Comparison of ENCODE assay signal across 18 cellular contexts in genomic region chr18:25076980-25077780, GRCh38.
DNase-seq lines count a peak whose midpoint lies in the region; ATAC-seq and TF ChIP-seq lines count a peak whose summit lies in the region.
"Had no signal": no experiment of that assay in that cellular context is flagged by ENCODE, and none has a peak within 500 bp of the region (broad histone marks: within the 10 kb centered on the region; RNA-seq: fewer than 3 reads in every experiment).

No MANE protein-coding gene starts in this region.

- H3K4me3 ChIP-seq in upper lobe of right lung, result no peak overlapping the region
- H3K4me3 ChIP-seq: ovary had no signal

- CTCF ChIA-PET in activated CD4-positive, alpha-beta T cell treated with anti-CD3 and anti-CD28 coated beads for 36 hours (lab: Charles Lee), result no interaction called here

- H3K9me3 Mint-ChIP-seq in endothelial cell (ENCODE audit: unreplicated experiment), result no peaks in the 10 kb centered on the region
- no peaks in the 10 kb centered on the region for H3K9me3 Mint-ChIP-seq in nephron progenitor cell
- no peaks in the 10 kb centered on the region for H3K9me3 Mint-ChIP-seq in activated CD4-positive, alpha-beta T cell treated with anti-CD3 and anti-CD28 coated beads for 36 hours (ENCODE audit: low read depth)
- H3K9me3 Mint-ChIP-seq: activated naive CD4-positive, alpha-beta T cell treated with anti-CD3 and anti-CD28 coated beads for 36 hours; CD8-positive, alpha-beta memory T cell had no signal

- ATAC-seq in upper lobe of right lung (peak; percentile 72), GM21737 (IDR thresholded peaks at IDR 0.05; ENCODE audit: unreplicated experiment) (no peak), GM21360 (IDR thresholded peaks at IDR 0.05; ENCODE audit: unreplicated experiment) (no peak)
- no peak for ATAC-seq in activated CD4-positive, alpha-beta T cell treated with anti-CD3 and anti-CD28 coated beads for 36 hours
- ATAC-seq: stimulated activated effector memory CD8-positive, alpha-beta T cell treated with anti-CD3 and anti-CD28 coated beads, Interleukin-12 subunit alpha, Interleukin-12 subunit beta, amount 100 ng/mL, for 72 hours had no signal

- POLR2A ChIA-PET in activated CD4-positive, alpha-beta T cell treated with anti-CD3 and anti-CD28 coated beads for 36 hours (lab: Charles Lee), result no interaction called here

- H3K4me1 Mint-ChIP-seq in endothelial cell (ENCODE audit: unreplicated experiment) (peaks cover 27% of the 10 kb centered on the region), nephron progenitor cell (peaks cover 99% of the 10 kb centered on the region)
- no peaks in the 10 kb centered on the region for H3K4me1 Mint-ChIP-seq in activated CD4-positive, alpha-beta T cell treated with anti-CD3 and anti-CD28 coated beads for 36 hours
- H3K4me1 Mint-ChIP-seq: CD8-positive, alpha-beta memory T cell; stimulated activated effector memory CD8-positive, alpha-beta T cell treated with anti-CD3 and anti-CD28 coated beads, Interleukin-12 subunit alpha, Interleukin-12 subunit beta, amount 100 ng/mL, for 72 hours had no signal

- H3K36me3 ChIP-seq in upper lobe of right lung, result no peaks in the 10 kb centered on the region
- H3K36me3 ChIP-seq: ovary had no signal

- H3K27ac ChIP-seq in upper lobe of right lung, result peak overlapping the region; percentile 21
- H3K27ac ChIP-seq: ovary, testis had no signal

- DNase-seq in OCI-M1 (lab: John Stamatoyannopoulos, UW), result peak; percentile 74
- no peak for DNase-seq in endothelial cell (ENCODE audit: low spot score)
- no peak for DNase-seq in nephron progenitor cell
- DNase-seq in upper lobe of right lung, result no peak
- no peak for DNase-seq in activated CD4-positive, alpha-beta T cell treated with anti-CD3 and anti-CD28 coated beads for 36 hours
- DNase-seq: activated CD8-positive, alpha-beta memory T cell treated with anti-CD3 and anti-CD28 coated beads for 24 hours; activated naive CD4-positive, alpha-beta T cell treated with anti-CD3 and anti-CD28 coated beads for 36 hours; activated T-cell treated with anti-CD3 and anti-CD28 coated beads, Interleukin-2, amount 50 U/mL, for 48 hours; CD8-positive, alpha-beta memory T cell; DMS79; NCI-H1092 treated with DMSO at 0.1 percent for 48 hours; NCI-H2081; ovary; SK-N-SH had no signal

- H3K27me3 Mint-ChIP-seq in endothelial cell (ENCODE audit: unreplicated experiment), result peaks cover 8% of the 10 kb centered on the region
- no peaks in the 10 kb centered on the region for H3K27me3 Mint-ChIP-seq in nephron progenitor cell (ENCODE audit: low read depth, poor library complexity)
- H3K27me3 Mint-ChIP-seq in activated CD4-positive, alpha-beta T cell treated with anti-CD3 and anti-CD28 coated beads for 36 hours, result no peaks in the 10 kb centered on the region

- no peak for TF ChIP-seq CTCF in endothelial cell (IDR thresholded peaks at IDR 0.05; ENCODE audit: unreplicated experiment)
- TF ChIP-seq CTCF in nephron progenitor cell (IDR thresholded peaks at IDR 0.05), result no peak
- no peak for TF ChIP-seq CTCF in upper lobe of right lung (IDR thresholded peaks at IDR 0.05)

- peaks cover 21% of the 10 kb centered on the region for H3K4me1 ChIP-seq in upper lobe of right lung
- H3K4me1 ChIP-seq: testis had no signal

- H3K4me3 Mint-ChIP-seq in endothelial cell (ENCODE audit: unreplicated experiment) (no peak overlapping the region), nephron progenitor cell (peak overlapping the region; percentile 27)
- H3K4me3 Mint-ChIP-seq in activated CD4-positive, alpha-beta T cell treated with anti-CD3 and anti-CD28 coated beads for 36 hours, result no peak overlapping the region
- H3K4me3 Mint-ChIP-seq: activated naive CD4-positive, alpha-beta T cell treated with anti-CD3 and anti-CD28 coated beads for 36 hours; CD8-positive, alpha-beta memory T cell; stimulated activated effector memory CD8-positive, alpha-beta T cell treated with anti-CD3 and anti-CD28 coated beads, Interleukin-12 subunit alpha, Interleukin-12 subunit beta, amount 100 ng/mL, for 72 hours had no signal

- no peaks in the 10 kb centered on the region for H3K9me3 ChIP-seq in upper lobe of right lung
- H3K9me3 ChIP-seq: ovary, SK-N-SH, testis had no signal

- peaks cover 34% of the 10 kb centered on the region for H3K36me3 Mint-ChIP-seq in endothelial cell (ENCODE audit: low read depth, unreplicated experiment)
- H3K36me3 Mint-ChIP-seq in nephron progenitor cell (ENCODE audit: low read depth), result peaks cover 22% of the 10 kb centered on the region
- no peaks in the 10 kb centered on the region for H3K36me3 Mint-ChIP-seq in activated CD4-positive, alpha-beta T cell treated with anti-CD3 and anti-CD28 coated beads for 36 hours (ENCODE audit: low read depth)
- H3K36me3 Mint-ChIP-seq: CD8-positive, alpha-beta memory T cell; stimulated activated effector memory CD8-positive, alpha-beta T cell treated with anti-CD3 and anti-CD28 coated beads, Interleukin-12 subunit alpha, Interleukin-12 subunit beta, amount 100 ng/mL, for 72 hours had no signal

- intact Hi-C loops in upper lobe of right lung (cut with DNase I), result no loop called here
- intact Hi-C loops in activated CD4-positive, alpha-beta T cell treated with anti-CD3 and anti-CD28 coated beads for 36 hours (cut with DNase I, micrococcal nuclease), result no loop called here

- H3K27ac Mint-ChIP-seq in endothelial cell (ENCODE audit: unreplicated experiment) (peak overlapping the region; percentile 14), nephron progenitor cell (peak overlapping the region; percentile 80)
- no peak overlapping the region for H3K27ac Mint-ChIP-seq in activated CD4-positive, alpha-beta T cell treated with anti-CD3 and anti-CD28 coated beads for 36 hours
- H3K27ac Mint-ChIP-seq: activated naive CD4-positive, alpha-beta T cell treated with anti-CD3 and anti-CD28 coated beads for 36 hours; CD8-positive, alpha-beta memory T cell; stimulated activated effector memory CD8-positive, alpha-beta T cell treated with anti-CD3 and anti-CD28 coated beads, Interleukin-12 subunit alpha, Interleukin-12 subunit beta, amount 100 ng/mL, for 72 hours had no signal

- H3K27me3 ChIP-seq in upper lobe of right lung, result no peaks in the 10 kb centered on the region
- H3K27me3 ChIP-seq: ovary, testis had no signal
